1 cellular context compared by ENCODE assay signal in the genomic region with DNA sequence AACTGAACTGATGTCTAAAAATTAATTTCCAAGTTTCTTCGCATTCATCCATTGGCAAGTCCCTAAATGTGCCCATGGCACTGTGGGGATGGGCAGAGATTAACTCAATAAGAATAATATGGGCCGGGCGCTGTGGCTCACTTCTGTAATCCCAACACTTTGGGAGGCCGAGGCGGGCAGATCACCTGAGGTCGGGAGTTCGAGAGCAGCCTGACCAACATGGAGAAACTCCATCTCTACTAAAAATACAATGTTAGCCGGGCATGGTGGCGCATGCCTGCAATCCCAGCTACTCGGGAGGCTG.
TF ChIP-seq lines count a peak whose summit lies in the region.

No MANE protein-coding gene starts in this region.

TF ChIP-seq in HepG2, 621 proteins besides CTCF, POLR2A, EP300 and RAD21:
- TF ChIP-seq ZMYM4 (CRISPR knock-in tag; IDR thresholded peaks at IDR 0.05), result 0 out of 2 replicates have a peak, but pooled peaks have one; percentile 2
- 0 out of 2 replicates have a peak, but pooled peaks have one; percentile 29 for TF ChIP-seq ZNF670 (CRISPR knock-in tag; IDR thresholded peaks at IDR 0.05; ENCODE audit: borderline replicate concordance)
- TF ChIP-seq NFKB2 (CRISPR knock-in tag; IDR thresholded peaks at IDR 0.05; ENCODE audit: borderline replicate concordance), result peak; percentile 11; the same call in 1 of the 2 replicates
- 0 out of 2 replicates have a peak, but pooled peaks have one; percentile 23 for TF ChIP-seq ZNF737 (CRISPR knock-in tag; IDR thresholded peaks at IDR 0.05; ENCODE audit: borderline replicate concordance)
- peak; percentile 5; the same call in 1 of the 2 replicates for TF ChIP-seq ZNF816 (CRISPR knock-in tag; IDR thresholded peaks at IDR 0.05; ENCODE audit: borderline replicate concordance)
- TF ChIP-seq, protein P1, sequence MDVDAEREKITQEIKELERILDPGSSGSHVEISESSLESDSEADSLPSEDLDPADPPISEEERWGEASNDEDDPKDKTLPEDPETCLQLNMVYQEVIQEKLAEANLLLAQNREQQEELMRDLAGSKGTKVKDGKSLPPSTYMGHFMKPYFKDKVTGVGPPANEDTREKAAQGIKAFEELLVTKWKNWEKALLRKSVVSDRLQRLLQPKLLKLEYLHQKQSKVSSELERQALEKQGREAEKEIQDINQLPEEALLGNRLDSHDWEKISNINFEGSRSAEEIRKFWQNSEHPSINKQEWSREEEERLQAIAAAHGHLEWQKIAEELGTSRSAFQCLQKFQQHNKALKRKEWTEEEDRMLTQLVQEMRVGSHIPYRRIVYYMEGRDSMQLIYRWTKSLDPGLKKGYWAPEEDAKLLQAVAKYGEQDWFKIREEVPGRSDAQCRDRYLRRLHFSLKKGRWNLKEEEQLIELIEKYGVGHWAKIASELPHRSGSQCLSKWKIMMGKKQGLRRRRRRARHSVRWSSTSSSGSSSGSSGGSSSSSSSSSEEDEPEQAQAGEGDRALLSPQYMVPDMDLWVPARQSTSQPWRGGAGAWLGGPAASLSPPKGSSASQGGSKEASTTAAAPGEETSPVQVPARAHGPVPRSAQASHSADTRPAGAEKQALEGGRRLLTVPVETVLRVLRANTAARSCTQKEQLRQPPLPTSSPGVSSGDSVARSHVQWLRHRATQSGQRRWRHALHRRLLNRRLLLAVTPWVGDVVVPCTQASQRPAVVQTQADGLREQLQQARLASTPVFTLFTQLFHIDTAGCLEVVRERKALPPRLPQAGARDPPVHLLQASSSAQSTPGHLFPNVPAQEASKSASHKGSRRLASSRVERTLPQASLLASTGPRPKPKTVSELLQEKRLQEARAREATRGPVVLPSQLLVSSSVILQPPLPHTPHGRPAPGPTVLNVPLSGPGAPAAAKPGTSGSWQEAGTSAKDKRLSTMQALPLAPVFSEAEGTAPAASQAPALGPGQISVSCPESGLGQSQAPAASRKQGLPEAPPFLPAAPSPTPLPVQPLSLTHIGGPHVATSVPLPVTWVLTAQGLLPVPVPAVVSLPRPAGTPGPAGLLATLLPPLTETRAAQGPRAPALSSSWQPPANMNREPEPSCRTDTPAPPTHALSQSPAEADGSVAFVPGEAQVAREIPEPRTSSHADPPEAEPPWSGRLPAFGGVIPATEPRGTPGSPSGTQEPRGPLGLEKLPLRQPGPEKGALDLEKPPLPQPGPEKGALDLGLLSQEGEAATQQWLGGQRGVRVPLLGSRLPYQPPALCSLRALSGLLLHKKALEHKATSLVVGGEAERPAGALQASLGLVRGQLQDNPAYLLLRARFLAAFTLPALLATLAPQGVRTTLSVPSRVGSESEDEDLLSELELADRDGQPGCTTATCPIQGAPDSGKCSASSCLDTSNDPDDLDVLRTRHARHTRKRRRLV (CRISPR knock-in tag; IDR thresholded peaks at IDR 0.05), result peak; percentile 19; the same call in 1 of the 2 replicates
TF ChIP-seq in HepG2: peak in this region for 6; not testable (repeated sequence) for 615.
